1 cellular context compared by ENCODE assay signal in the genomic region with DNA sequence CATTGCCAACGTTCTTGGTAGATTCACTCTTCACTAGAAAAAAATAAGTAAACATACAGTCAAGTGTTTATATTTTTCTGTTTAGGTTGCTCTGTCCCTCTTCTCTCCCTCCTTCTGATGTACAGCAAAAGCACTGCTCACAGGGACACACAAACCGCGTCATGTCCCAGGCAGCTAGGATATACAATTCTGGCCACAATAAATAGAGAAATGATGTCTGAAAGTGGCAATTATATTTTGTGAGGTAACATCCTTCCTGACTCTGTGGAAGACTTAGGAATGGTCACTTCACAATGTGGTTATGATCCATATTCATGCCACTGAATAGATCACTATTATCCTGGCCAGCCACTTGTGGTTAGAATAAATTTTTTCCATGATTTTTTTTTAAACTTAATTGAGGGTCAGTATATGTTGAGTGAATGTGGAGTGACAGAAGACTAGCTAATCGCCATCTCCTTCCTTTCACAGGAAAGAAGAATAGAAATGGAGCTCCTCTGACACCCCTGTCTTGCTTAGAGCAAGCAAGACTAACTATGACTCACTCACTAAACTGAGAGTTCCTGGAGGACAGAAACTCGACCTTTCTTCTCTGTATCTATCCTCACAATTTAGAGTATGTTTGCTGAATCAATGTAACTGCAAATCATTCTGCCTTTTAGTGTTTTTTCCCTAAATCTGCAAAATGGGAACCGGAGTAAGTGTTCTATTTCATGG.
TF ChIP-seq lines count a peak whose summit lies in the region.

No MANE protein-coding gene starts in this region.

TF ChIP-seq in HCT116, 20 proteins besides CTCF, POLR2A, EP300 and RAD21 (continued from another document):
- TF ChIP-seq, protein P1, sequence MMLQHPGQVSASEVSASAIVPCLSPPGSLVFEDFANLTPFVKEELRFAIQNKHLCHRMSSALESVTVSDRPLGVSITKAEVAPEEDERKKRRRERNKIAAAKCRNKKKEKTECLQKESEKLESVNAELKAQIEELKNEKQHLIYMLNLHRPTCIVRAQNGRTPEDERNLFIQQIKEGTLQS (IDR thresholded peaks at IDR 0.05), result no peak
- TF ChIP-seq EGR1 (IDR thresholded peaks at IDR 0.05; ENCODE audit: low read depth), result no peak
- TF ChIP-seq, protein P2, sequence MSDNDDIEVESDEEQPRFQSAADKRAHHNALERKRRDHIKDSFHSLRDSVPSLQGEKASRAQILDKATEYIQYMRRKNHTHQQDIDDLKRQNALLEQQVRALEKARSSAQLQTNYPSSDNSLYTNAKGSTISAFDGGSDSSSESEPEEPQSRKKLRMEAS (IDR thresholded peaks at IDR 0.05), result no peak
